Comparison of ENCODE assay signal across 11 cellular contexts in genomic region chr6:106637051-106637717, GRCh38. TPM values are rescaled to one million over a fixed set of nuclear protein-coding genes. Genes with fewer than 3 reads are reported as not detected.
DNase-seq lines count a peak whose midpoint lies in the region; ATAC-seq, FAIRE-seq and TF ChIP-seq lines count a peak whose summit lies in the region.
"Had no signal": no experiment of that assay in that cellular context is flagged by ENCODE, and none has a peak within 500 bp of the region (broad histone marks: within the 10 kb centered on the region; RNA-seq: fewer than 3 reads in every experiment).

No MANE protein-coding gene starts in this region.

- peaks cover 0 to 3% of the 10 kb centered on the region in 2 experiments; a peak in 1 of 4 replicates for H3K36me3 ChIP-seq in GM12878 (ENCODE audit: control insufficient read depth in 2 of 2, insufficient read depth in 2 of 2, low read length in 1 of 2)

- H3K4me3 ChIP-seq in GM12865 (ENCODE audit: low read depth, low read length) (peak overlapping the region; percentile 41), GM12878 (peak overlapping the region; percentile 54)

- peaks cover 68% of the 10 kb centered on the region for H3K79me2 ChIP-seq in GM12878 (ENCODE audit: control insufficient read depth, insufficient read depth, low read length)

- in situ Hi-C loops in GM12878 (cut with MboI), result no loop called here

- RAD21 ChIA-PET in GM12878 (lab: Charles Lee; ENCODE audit: unreplicated experiment), result interaction anchor here (0.9 to 2.1 kb wide), 10 partner anchors 9 to 230 kb away, joined by 3 to 6 read pairs (median 4); no protein-coding TSS in a partner anchor

- POLR2A ChIA-PET in GM12878 (lab: Charles Lee), result interaction anchor here (1.1 to 2.2 kb wide), 2 partner anchors 10 to 66 kb away, joined by 3 to 10 read pairs; no protein-coding TSS in a partner anchor

- peak overlapping the region; percentile 46 for H2AFZ ChIP-seq in GM12878 (ENCODE audit: control insufficient read depth, low read depth, low read length)

- intact Hi-C loops in GM12878 (cut with micrococcal nuclease; ENCODE audit: unreplicated experiment), result loop anchor here (5.0 kb wide), 1 partner anchor 65 kb away; no protein-coding TSS in a partner anchor

- H3K27ac ChIP-seq in GM12878 (ENCODE audit: control insufficient read depth, insufficient read depth), result peak overlapping the region; percentile 87

- H3K9me3 ChIP-seq in GM12878 (replicated peaks; ENCODE audit: control insufficient read depth, insufficient read depth, low read length), result no peaks in the 10 kb centered on the region

- peak overlapping the region; percentile 52 for H3K9ac ChIP-seq in GM12878 (ENCODE audit: control insufficient read depth, insufficient read depth, low read length)

- 8% methylated on average over 7 of the region's 7 CpGs for WGBS in GM12878 (ENCODE audit: insufficient coverage, insufficient replicate concordance, low lambda C conversion rate, missing lambda C conversion rate)

- ATAC-seq in GM19452 (IDR thresholded peaks at IDR 0.05; ENCODE audit: unreplicated experiment) (peak; percentile 34), HG03064 (IDR thresholded peaks at IDR 0.05; ENCODE audit: low read depth, unreplicated experiment) (peak; percentile 25), GM12878 (peak; percentile 61)

- no peaks in the 10 kb centered on the region for H4K20me1 ChIP-seq in GM12878 (ENCODE audit: control insufficient read depth, insufficient read depth)

- no peak for TF ChIP-seq EP300 in GM12878 (IDR thresholded peaks at IDR 0.05; ENCODE audit: borderline replicate concordance in 1 of 2, control insufficient read depth in 1 of 2, low read depth in 2 of 2, low read length in 2 of 2)

- peak; percentile 61 for FAIRE-seq in GM12878 (lab: Jason Lieb, UNC)
- FAIRE-seq: frontal cortex had no signal

- no peak for TF ChIP-seq RAD21 in GM12878 (IDR thresholded peaks at IDR 0.05; ENCODE audit: insufficient read depth, low read depth, low read length)

- no TSS peak for BruUV-seq in GM12878 (replicated peaks; lab: Mats Ljungman, UMichigan)

- H3K4me2 ChIP-seq in GM12878 (ENCODE audit: control insufficient read depth, insufficient read depth), result peak overlapping the region; percentile 100

- peaks cover 49% of the 10 kb centered on the region for H3K4me1 ChIP-seq in GM12878 (ENCODE audit: control insufficient read depth, insufficient read depth, low read length)

- DNase-seq in GM12865 (ENCODE audit: low read depth) (peak; percentile 16), GM12878 (ENCODE audit: low read depth, low spot score) (no peak), SHP77 treated with DMSO at 0.1 percent for 48 hours (lab: John Stamatoyannopoulos, UW) (no peak), SIG-M5 (lab: John Stamatoyannopoulos, UW) (no peak), hippocampal formation (lab: John Stamatoyannopoulos, UW) (no peak), DMS 273 (lab: John Stamatoyannopoulos, UW; ENCODE audit: unreplicated experiment) (no peak)
- DNase-seq: activated CD4-positive, alpha-beta T cell treated with anti-CD3 and anti-CD28 coated beads, Interleukin-2, amount 10 ng/mL, durations not matched to agents 7 days and 5 days; NCI-H510A treated with DMSO at 0.1 percent for 48 hours had no signal

- SMC1A ChIA-PET in GM12878 (lab: Charles Lee; ENCODE audit: uncharacterized antibody, unreplicated experiment), result interaction anchor here (0.7 to 3.9 kb wide), 13 partner anchors 9 to 208 kb away, joined by 3 to 25 read pairs (median 4); partner anchors contain the start of genes QRSL1 and RTN4IP1

- TF ChIP-seq POLR2A in GM12878 (IDR thresholded peaks at IDR 0.05; ENCODE audit: low read depth, low read length), result no peak

- TF ChIP-seq CTCF in GM12865 (IDR thresholded peaks at IDR 0.05; ENCODE audit: insufficient read depth, low read depth, low read length, missing control alignments) (no peak), GM12878 (IDR thresholded peaks at IDR 0.05 in 2 of 3, conservative IDR thresholded peaks at IDR 0.05 in 1 of 3; ENCODE audit: control insufficient read depth in 2 of 3, extremely low read depth in 1 of 3, insufficient read depth in 1 of 3, low read depth in 3 of 3, low read length in 3 of 3) (no peak)

- no peaks in the 10 kb centered on the region for H3K27me3 ChIP-seq in GM12878 (replicated peaks in 1 of 2; ENCODE audit: control insufficient read depth in 2 of 2, insufficient read depth in 2 of 2, low read length in 1 of 2)

- CTCF ChIA-PET in GM12878 (lab: Yijun Ruan, JAX), result interaction anchor here (0.5 to 4.2 kb wide), 5 partner anchors 9 to 330 kb away, joined by 3 to 19 read pairs (median 6); partner anchors contain the start of genes QRSL1 and RTN4IP1

TF ChIP-seq in GM12878, 131 proteins besides CTCF, POLR2A, EP300 and RAD21:
- TF ChIP-seq FOXM1 (IDR thresholded peaks at IDR 0.05; ENCODE audit: low read depth, low read length) (no peak), EZH2 (IDR thresholded peaks at IDR 0.05; ENCODE audit: borderline replicate concordance, control insufficient read depth, low read depth, low read length) (no peak), BCL3 (IDR thresholded peaks at IDR 0.05; ENCODE audit: borderline replicate concordance, insufficient read depth, low read depth, low read length, poor library complexity, severe bottlenecking) (no peak), IRF3 (IDR thresholded peaks at IDR 0.05) (no peak), TCF12 (IDR thresholded peaks at IDR 0.05; ENCODE audit: low read depth, low read length) (no peak), JUND (IDR thresholded peaks at IDR 0.05; ENCODE audit: low read depth, low read length) (no peak), MAX (IDR thresholded peaks at IDR 0.05; ENCODE audit: low read depth, low read length) (no peak)

RNA-seq across cellular contexts. Expression of gene QRSL1, which starts 7.8 kb away (rescaled TPM):
- total RNA-seq in GM12878 (2013; cell fraction: nucleolus; rRNA removed), result 26.1 and 28.1 TPM in 2 replicates
- total RNA-seq in GM12878 (2014; rRNA removed) (14.5 and 17.7 TPM in 2 replicates), GM12878 (2014; rRNA removed; fragmentation: Illumina TruSeq; extraction: Trizol) (22.2 and 23.5 TPM in 2 replicates), GM12878 (2021) (13.5 and 15.8 TPM in 2 replicates)
- 8.8 TPM for polyA plus RNA-seq in GM12878 (2011; ENCODE audit: low read depth)
- polyA plus RNA-seq in GM12878 (2011; rRNA removed) (14.6 and 16.0 TPM in 2 replicates), GM12878 (2014; fragmentation: Illumina TruSeq; extraction: Trizol) (19.7 and 22.5 TPM in 2 replicates), GM12878 (2014; fragmentation: Nextera tagmentation; extraction: Ambion mirVana) (10 to 100 TPM; 11.9 to 15.1 TPM), GM12878 (2014; rRNA removed) (11.9 and 15.1 TPM in 2 replicates), GM12878 (2016; fragmentation: Nextera tagmentation; extraction: Ambion mirVana) (10 to 100 TPM; 19.5 to 21.1 TPM)
- 6.8 and 7.1 TPM in 2 replicates for polyA plus RNA-seq in GM12878 (2011; cell fraction: cytosol; rRNA removed)
- 6.9 and 7.2 TPM in 2 replicates for polyA plus RNA-seq in GM12878 (2011; cell fraction: nucleus; rRNA removed)
- 7.6 and 8.1 TPM in 2 replicates for polyA plus RNA-seq in GM12878 (2012)
- polyA minus RNA-seq in GM12878 (2011; rRNA and poly(A)+ RNA removed), result 10.2 and 15.4 TPM in 2 replicates
- polyA minus RNA-seq in GM12878 (2011; cell fraction: cytosol; rRNA and poly(A)+ RNA removed), result 4.9 and 5.7 TPM in 2 replicates
- 5.8 and 10.7 TPM in 2 replicates for polyA minus RNA-seq in GM12878 (2011; cell fraction: nucleus; rRNA and poly(A)+ RNA removed)

RNA-seq across cellular contexts. Expression of gene RTN4IP1, which starts 7.9 kb away (rescaled TPM):
- total RNA-seq in GM12878 (2013; cell fraction: nucleolus; rRNA removed), result 11.7 and 13.4 TPM in 2 replicates
- 8.8 and 10.5 TPM in 2 replicates for total RNA-seq in GM12878 (2014; rRNA removed)
- total RNA-seq in GM12878 (2014; rRNA removed; fragmentation: Illumina TruSeq; extraction: Trizol), result 9.1 and 9.3 TPM in 2 replicates
- 9.6 and 9.9 TPM in 2 replicates for total RNA-seq in GM12878 (2021)
- polyA plus RNA-seq in GM12878 (2011; ENCODE audit: low read depth), result 4.7 TPM
- 9.4 and 10.1 TPM in 2 replicates for polyA plus RNA-seq in GM12878 (2011; rRNA removed)
- polyA plus RNA-seq in GM12878 (2011; cell fraction: cytosol; rRNA removed), result 6.0 TPM in 2 replicates
- 4.2 and 5.4 TPM in 2 replicates for polyA plus RNA-seq in GM12878 (2011; cell fraction: nucleus; rRNA removed)
- polyA plus RNA-seq in GM12878 (2012), result 5.4 TPM in 2 replicates
- polyA plus RNA-seq in GM12878 (2014; fragmentation: Illumina TruSeq; extraction: Trizol), result 8.2 and 10.9 TPM in 2 replicates
- polyA plus RNA-seq in GM12878 (2014; fragmentation: Nextera tagmentation; extraction: Ambion mirVana), result 10 to 100 TPM; 15.8 to 17.0 TPM
- 9.4 and 9.7 TPM in 2 replicates for polyA plus RNA-seq in GM12878 (2014; rRNA removed)
- 10 to 100 TPM; 10.2 to 15.7 TPM for polyA plus RNA-seq in GM12878 (2016; fragmentation: Nextera tagmentation; extraction: Ambion mirVana)
- 7.9 and 8.6 TPM in 2 replicates for polyA minus RNA-seq in GM12878 (2011; rRNA and poly(A)+ RNA removed)
- polyA minus RNA-seq in GM12878 (2011; cell fraction: cytosol; rRNA and poly(A)+ RNA removed), result 2.3 and 4.6 TPM in 2 replicates
- 4.2 and 6.6 TPM in 2 replicates for polyA minus RNA-seq in GM12878 (2011; cell fraction: nucleus; rRNA and poly(A)+ RNA removed)
